Comparison of ENCODE assay signal across 3 cellular contexts in the genomic region with DNA sequence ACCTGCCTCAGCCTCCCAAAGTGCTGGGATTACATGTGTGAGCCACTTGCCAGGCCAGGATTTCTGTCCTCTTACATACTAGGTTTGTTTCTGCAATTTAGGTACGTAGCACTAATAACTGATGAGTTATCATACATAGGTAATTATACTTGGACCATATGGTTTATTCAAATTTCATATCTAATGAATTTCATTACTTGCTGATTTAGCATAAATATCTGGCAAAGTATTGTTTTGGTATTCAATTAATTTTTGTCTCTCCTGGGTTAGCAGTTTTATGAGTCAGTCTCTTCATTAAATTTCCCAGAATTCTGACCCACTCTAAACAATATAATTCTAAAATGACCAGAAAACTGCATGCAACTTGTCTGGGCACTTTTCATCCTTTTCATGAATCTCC.
A peak's percentile ranks its signal among the peaks of the same experiment; 100 is the strongest.
TF ChIP-seq lines count a peak whose summit lies in the region.

No MANE protein-coding gene starts in this region.

TF ChIP-seq in HepG2, 621 proteins besides CTCF, POLR2A, EP300 and RAD21:
- TF ChIP-seq MAFK (conservative IDR thresholded peaks at IDR 0.05 in 1 of 2, IDR thresholded peaks at IDR 0.05 in 1 of 2; ENCODE audit: low read length in 2 of 2), result peak; percentile 56 to 79
- TF ChIP-seq MAFF (IDR thresholded peaks at IDR 0.05; ENCODE audit: low read depth, low read length), result peak; percentile 70
- no peak for TF ChIP-seq KDM6A (CRISPR knock-in tag; IDR thresholded peaks at IDR 0.05; ENCODE audit: low read depth)
TF ChIP-seq in HepG2: peak in this region for 2.

TF ChIP-seq in A549, 52 proteins besides CTCF, POLR2A, EP300 and RAD21:
- TF ChIP-seq MAZ (IDR thresholded peaks at IDR 0.05; ENCODE audit: borderline replicate concordance, low read depth, low read length), result no peak
- peak; percentile 73 for TF ChIP-seq MAFK (IDR thresholded peaks at IDR 0.05; ENCODE audit: partially characterized antibody)
- TF ChIP-seq KDM5A (IDR thresholded peaks at IDR 0.05), result no peak
- no peak for TF ChIP-seq GATA3 (IDR thresholded peaks at IDR 0.05; ENCODE audit: borderline replicate concordance)
- no peak for TF ChIP-seq NR3C1 (IDR thresholded peaks at IDR 0.05)
- no peak for TF ChIP-seq CHD2 (IDR thresholded peaks at IDR 0.05; ENCODE audit: low read length, partially characterized antibody)
- TF ChIP-seq CBX2 (IDR thresholded peaks at IDR 0.05; ENCODE audit: borderline replicate concordance, low read depth), result no peak
- no peak for TF ChIP-seq TFCP2L1 (CRISPR knock-in tag; IDR thresholded peaks at IDR 0.05)
TF ChIP-seq in A549: peak in this region for 1.

TF ChIP-seq in IMR-90, 13 proteins besides CTCF, POLR2A, EP300 and RAD21:
- TF ChIP-seq MXI1 (IDR thresholded peaks at IDR 0.05; ENCODE audit: borderline replicate concordance, low read depth, low read length) (no peak), MAFK (IDR thresholded peaks at IDR 0.05; ENCODE audit: low read depth, low read length) (peak; percentile 53; the same call in 1 of the 2 replicates)
